ENCODE assay signal across 16 cellular contexts in the genomic region with DNA sequence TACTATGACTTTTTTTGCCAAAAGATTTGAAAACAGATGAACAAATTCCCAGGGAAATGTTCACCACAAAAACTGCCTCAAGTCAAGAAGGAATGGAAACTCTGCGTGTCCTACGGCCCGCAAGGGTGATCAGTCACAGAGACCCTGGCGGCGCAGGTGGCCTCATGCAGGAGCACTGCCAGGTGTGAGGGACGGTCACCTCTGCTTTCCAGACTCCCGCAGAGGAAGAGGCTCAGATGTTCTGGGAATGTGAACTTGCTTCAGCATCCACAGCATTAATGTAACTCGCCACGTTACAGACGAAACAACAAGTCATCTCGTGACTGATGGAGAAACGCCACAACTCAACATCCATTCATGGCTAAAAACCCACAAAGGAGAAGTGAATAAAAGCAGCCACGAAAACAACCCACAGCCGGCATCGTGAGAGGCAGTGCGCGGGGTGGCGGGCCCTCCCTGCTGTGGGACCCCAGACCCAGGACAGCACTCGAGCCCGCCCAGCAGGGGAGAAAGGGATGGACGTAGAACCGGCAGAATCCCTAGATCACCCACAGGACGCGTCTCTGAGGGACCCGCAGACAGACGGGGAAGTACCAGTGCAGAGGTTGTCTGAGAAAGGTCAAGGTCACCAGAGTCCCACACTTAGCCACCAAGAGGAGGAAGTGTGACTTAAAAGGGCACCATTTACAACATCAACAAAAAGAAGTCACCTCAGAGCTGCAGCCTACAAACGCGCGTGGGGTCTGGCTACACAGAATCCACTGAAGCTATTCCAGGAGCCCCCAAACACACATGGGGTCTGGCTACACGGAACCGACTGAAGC.
DNase-seq lines count a peak whose midpoint lies in the region; ATAC-seq, FAIRE-seq and TF ChIP-seq lines count a peak whose summit lies in the region.
"Had no signal": no experiment of that assay in that cellular context is flagged by ENCODE, and none has a peak within 500 bp of the region (broad histone marks: within the 10 kb centered on the region; RNA-seq: fewer than 3 reads in every experiment).

No MANE protein-coding gene starts in this region.

- peaks cover 0 to 6% (median 0%) of the 10 kb centered on the region in 11 experiments; a peak in 2 of 22 replicates for H3K36me3 ChIP-seq in BLaER1 treated with 17β-estradiol and CSF1 and Interleukin-3, amounts not matched to agents 10 nM and 100 nM
- H3K36me3 ChIP-seq in OCI-LY3 (replicated peaks; ENCODE audit: low read depth, low read length) (no peaks in the 10 kb centered on the region), kidney (ENCODE audit: control insufficient read depth in 1 of 2, insufficient read depth in 2 of 2, low read length in 2 of 2) (peaks cover 0 to 2% of the 10 kb centered on the region in 2 donors), ascending aorta (peaks cover 3 to 30% of the 10 kb centered on the region in 2 donors)
- H3K36me3 ChIP-seq: HAP-1, prostate gland, WERI-Rb-1 had no signal

- H2AFZ ChIP-seq in OCI-LY3 (ENCODE audit: low read depth, low read length): no peak overlapping the region

- H3K27ac ChIP-seq in BLaER1 treated with 17β-estradiol and CSF1 and Interleukin-3, amounts not matched to agents 10 nM and 100 nM: peak overlapping the region in 7 of 11 experiments; percentile 19 to 62 (median 50); a peak in 12 of 22 replicates
- H3K27ac ChIP-seq in OCI-LY3 (ENCODE audit: low read length) (no peak overlapping the region), kidney (ENCODE audit: low read depth in 2 of 2, low read length in 2 of 2) (no peak overlapping the region), ascending aorta (no peak overlapping the region)
- H3K27ac ChIP-seq: esophagus squamous epithelium, prostate gland, upper lobe of left lung, WERI-Rb-1 had no signal

- no peaks in the 10 kb centered on the region for H3K79me2 ChIP-seq in OCI-LY3 (ENCODE audit: low read length)

- peak overlapping the region; percentile 50 to 99 (median 81) for H3K4me2 ChIP-seq in BLaER1 treated with 17β-estradiol and CSF1 and Interleukin-3, amounts not matched to agents 10 nM and 100 nM
- peak overlapping the region; percentile 59 for H3K4me2 ChIP-seq in OCI-LY3 (ENCODE audit: low read length)

- no peak overlapping the region for H3K4me3 ChIP-seq in BLaER1 treated with 17β-estradiol and CSF1 and Interleukin-3, amounts not matched to agents 10 nM and 100 nM
- H3K4me3 ChIP-seq in OCI-LY3 (ENCODE audit: low read length) (peak overlapping the region; percentile 32; the same call in 1 of the 2 replicates), kidney (ENCODE audit: low read length in 2 of 2) (no peak overlapping the region), ascending aorta (no peak overlapping the region)
- H3K4me3 ChIP-seq: esophagus squamous epithelium, HAP-1, prostate gland, upper lobe of left lung had no signal

- peaks cover 0 to 6% (median 1%) of the 10 kb centered on the region in 11 experiments; a peak in 8 of 22 replicates for H3K9me3 ChIP-seq in BLaER1 treated with 17β-estradiol and CSF1 and Interleukin-3, amounts not matched to agents 10 nM and 100 nM (replicated peaks in 1 of 11)
- H3K9me3 ChIP-seq in OCI-LY3 (ENCODE audit: insufficient read depth, low read length) (no peaks in the 10 kb centered on the region), kidney (ENCODE audit: control insufficient read depth in 1 of 2, low read length in 2 of 2) (no peaks in the 10 kb centered on the region), ascending aorta (no peaks in the 10 kb centered on the region)
- H3K9me3 ChIP-seq: esophagus squamous epithelium, HAP-1, prostate gland, upper lobe of left lung had no signal

- ATAC-seq in GM21619 (IDR thresholded peaks at IDR 0.05; ENCODE audit: unreplicated experiment): no peak

- H4K20me1 ChIP-seq in BLaER1 treated with 17β-estradiol and CSF1 and Interleukin-3, amounts not matched to agents 10 nM and 100 nM: peaks cover 0 to 93% (median 25%) of the 10 kb centered on the region in 11 experiments; a peak in 17 of 22 replicates
- H4K20me1 ChIP-seq in OCI-LY3 (ENCODE audit: insufficient read depth, low read length): no peaks in the 10 kb centered on the region

- FAIRE-seq in GM18507 (lab: Jason Lieb, UNC): peak; percentile 5
- FAIRE-seq in kidney (lab: Jason Lieb, UNC): no peak

- intact Hi-C loops in kidney (cut with DNase I): no loop called here
- intact Hi-C loops in ascending aorta (cut with DNase I): no loop called here

- H3K9ac ChIP-seq in BLaER1 treated with 17β-estradiol and CSF1 and Interleukin-3, amounts not matched to agents 10 nM and 100 nM: 0 out of 22 replicates have a peak overlapping the region, but pooled peaks of 2 of the 11 experiments have one; percentile 16 to 35
- H3K9ac ChIP-seq in OCI-LY3 (ENCODE audit: low read length): no peak overlapping the region
- H3K9ac ChIP-seq in kidney (ENCODE audit: low read length in 2 of 2): no peak overlapping the region

- peaks cover 0 to 78% (median 8%) of the 10 kb centered on the region in 11 experiments; a peak in 11 of 22 replicates for H3K27me3 ChIP-seq in BLaER1 treated with 17β-estradiol and CSF1 and Interleukin-3, amounts not matched to agents 10 nM and 100 nM
- no peaks in the 10 kb centered on the region for H3K27me3 ChIP-seq in OCI-LY3 (ENCODE audit: low read depth, low read length)
- no peaks in the 10 kb centered on the region for H3K27me3 ChIP-seq in ascending aorta
- H3K27me3 ChIP-seq: esophagus squamous epithelium, upper lobe of left lung had no signal

- TF ChIP-seq CTCF in OCI-LY3 (IDR thresholded peaks at IDR 0.05; ENCODE audit: low read depth, low read length): no peak
- no peak for TF ChIP-seq CTCF in kidney (IDR thresholded peaks at IDR 0.05; ENCODE audit: borderline replicate concordance, extremely low read depth, insufficient read depth)
- no peak for TF ChIP-seq CTCF in ascending aorta (IDR thresholded peaks at IDR 0.05)

- H3K4me1 ChIP-seq in BLaER1 treated with 17β-estradiol and CSF1 and Interleukin-3, amounts not matched to agents 10 nM and 100 nM: peaks cover 51 to 97% (median 87%) of the 10 kb centered on the region in 10 experiments
- H3K4me1 ChIP-seq in OCI-LY3 (ENCODE audit: low read length): peaks cover 13% of the 10 kb centered on the region
- H3K4me1 ChIP-seq in kidney (ENCODE audit: control insufficient read depth in 1 of 2, insufficient read depth in 1 of 2, low read depth in 1 of 2, low read length in 2 of 2): no peaks in the 10 kb centered on the region
- H3K4me1 ChIP-seq in ascending aorta: no peaks in the 10 kb centered on the region
- H3K4me1 ChIP-seq: esophagus squamous epithelium, HAP-1, prostate gland, upper lobe of left lung had no signal

- DNase-seq in GM18507 (ENCODE audit: extremely low spot score, insufficient read length, low read depth) (no peak), kidney (peak; percentile 8), ascending aorta (ENCODE audit: low spot score in 2 of 2) (no peak)
- no peak for DNase-seq in stimulated activated CD4-positive, alpha-beta T cell treated with anti-CD3 and anti-CD28 coated beads, Interleukin-12 subunit alpha, Interleukin-12 subunit beta, amount 100 ng/mL, for 4 hours
- DNase-seq: activated CD8-positive, alpha-beta memory T cell treated with anti-CD3 and anti-CD28 coated beads for 24 hours; effector CD8-positive, alpha-beta T cell; esophagus squamous epithelium; left colon; NCI-H524 treated with DMSO at 0.1 percent for 48 hours; WERI-Rb-1 had no signal

Comparison
In these comparisons a context has a peak if more than half of its experiments do, and no peak if none do; other contexts are left out.
1. H3K27ac ChIP-seq: peak in BLaER1 treated with 17β-estradiol and CSF1 and Interleukin-3, amounts not matched to agents 10 nM and 100 nM (7 of 11); none in OCI-LY3 (single experiment), kidney (0 of 2) and ascending aorta (0 of 2).